ENCODE assay signal across 26 cellular contexts in the genomic region with DNA sequence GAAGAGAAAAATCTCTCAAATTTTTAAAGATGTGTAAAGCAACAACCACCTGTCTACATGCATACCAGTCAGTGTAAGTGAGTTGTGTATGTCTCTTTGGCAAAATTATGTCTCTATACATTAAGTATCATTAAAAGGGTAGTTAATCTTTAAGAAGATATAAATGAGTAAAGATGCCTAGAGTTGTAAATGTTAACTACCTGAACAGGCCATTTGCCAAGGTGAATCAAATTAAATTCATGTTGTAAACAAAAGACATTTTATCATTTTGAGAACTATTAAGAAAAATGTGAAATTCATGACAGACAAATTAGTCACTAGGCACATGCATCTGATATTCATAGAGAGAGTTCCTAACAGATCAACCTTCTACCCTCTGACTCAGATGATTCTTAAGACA. TPM values are rescaled to one million over a fixed set of nuclear protein-coding genes. Genes with fewer than 3 reads are reported as not detected.
"Had no signal": no experiment of that assay in that cellular context is flagged by ENCODE, and none has a peak within 500 bp of the region (broad histone marks: within the 10 kb centered on the region; RNA-seq: fewer than 3 reads in every experiment).

A gene (minus strand): TSS at position 101 of the 400 bp plus-strand sequence. CDS start 163 bp downstream, outside the sequence.

- H3K27me3 ChIP-seq: heart left ventricle, stomach, transverse colon had no signal

- H3K4me1 ChIP-seq: heart left ventricle, psoas muscle, stomach, transverse colon had no signal

- H3K9me3 ChIP-seq: psoas muscle, stomach had no signal

- H3K27ac ChIP-seq: coronary artery, heart left ventricle, psoas muscle, skin epidermis, stomach, thoracic aorta, transverse colon had no signal

- DNase-seq: effector CD8-positive, alpha-beta T cell; heart left ventricle; hippocampal formation; left colon; left ventricle myocardium superior; mesendoderm; naive thymus-derived CD4-positive, alpha-beta T cell; nephron progenitor cell; psoas muscle; stimulated activated CD4-positive, alpha-beta T cell treated with anti-CD3 and anti-CD28 coated beads, Interleukin-12 subunit alpha, Interleukin-12 subunit beta, amount 100 ng/mL, for 4 hours; stimulated activated naive CD4-positive, alpha-beta T cell; stomach; substantia nigra; transverse colon had no signal

- H3K4me3 ChIP-seq: coronary artery, heart left ventricle, psoas muscle, skin epidermis, stomach, thoracic aorta, transverse colon had no signal

- ATAC-seq: heart left ventricle; left colon; left ventricle myocardium superior; naive thymus-derived CD4-positive, alpha-beta T cell; psoas muscle; sciatic nerve had no signal

- H3K36me3 ChIP-seq: heart left ventricle, stomach, thoracic aorta, transverse colon had no signal

RNA-seq across cellular contexts. Expression of the gene that starts here (rescaled TPM):
- total RNA-seq: dermis microvascular lymphatic vessel endothelial cell; frontal cortex; glomerular endothelial cell; heart left ventricle; kidney epithelial cell; left colon; left ventricle myocardium superior; lung microvascular endothelial cell; naive thymus-derived CD4-positive, alpha-beta T cell; osteoblast; psoas muscle; sciatic nerve; stomach; thoracic aorta; transverse colon; ureter had no signal
- polyA plus RNA-seq: esophagus; heart left ventricle; naive thymus-derived CD4-positive, alpha-beta T cell; stomach had no signal
